In the genomic region with DNA sequence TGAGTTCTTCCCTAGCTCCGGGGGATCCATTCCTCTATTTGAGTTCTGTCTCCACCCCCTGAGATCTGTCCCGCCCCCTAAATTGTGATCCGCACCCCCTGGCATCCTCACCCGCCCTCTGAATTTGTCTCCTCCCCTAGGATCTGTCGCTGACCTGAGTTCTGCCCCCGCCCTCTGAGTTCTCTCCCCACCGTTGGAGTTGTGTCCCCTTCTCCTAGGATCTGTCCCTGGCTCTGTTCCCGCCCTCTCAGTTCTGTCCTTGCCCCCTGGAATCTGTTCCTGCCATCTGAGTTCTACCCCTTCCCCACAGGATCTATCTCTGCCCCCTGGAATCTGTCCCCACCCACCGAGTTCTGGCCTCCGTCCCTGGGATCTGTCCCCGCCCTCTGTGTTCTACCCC, we compare ENCODE assay signal across 1 cellular context.
TF ChIP-seq lines count a peak whose summit lies in the region.

No MANE protein-coding gene starts in this region.

TF ChIP-seq in endothelial cell of umbilical vein, 7 proteins besides CTCF, POLR2A, EP300 and RAD21:
- TF ChIP-seq EZH2 (IDR thresholded peaks at IDR 0.05; ENCODE audit: borderline replicate concordance, low read depth, low read length, severe bottlenecking): peak; percentile 48
- TF ChIP-seq GATA2 (IDR thresholded peaks at IDR 0.05; ENCODE audit: insufficient read depth, insufficient read length, low read depth, low read length): no peak
- TF ChIP-seq MYC (IDR thresholded peaks at IDR 0.05; ENCODE audit: low read depth, low read length): no peak
